8 cellular contexts compared by ENCODE assay signal in the genomic region with DNA sequence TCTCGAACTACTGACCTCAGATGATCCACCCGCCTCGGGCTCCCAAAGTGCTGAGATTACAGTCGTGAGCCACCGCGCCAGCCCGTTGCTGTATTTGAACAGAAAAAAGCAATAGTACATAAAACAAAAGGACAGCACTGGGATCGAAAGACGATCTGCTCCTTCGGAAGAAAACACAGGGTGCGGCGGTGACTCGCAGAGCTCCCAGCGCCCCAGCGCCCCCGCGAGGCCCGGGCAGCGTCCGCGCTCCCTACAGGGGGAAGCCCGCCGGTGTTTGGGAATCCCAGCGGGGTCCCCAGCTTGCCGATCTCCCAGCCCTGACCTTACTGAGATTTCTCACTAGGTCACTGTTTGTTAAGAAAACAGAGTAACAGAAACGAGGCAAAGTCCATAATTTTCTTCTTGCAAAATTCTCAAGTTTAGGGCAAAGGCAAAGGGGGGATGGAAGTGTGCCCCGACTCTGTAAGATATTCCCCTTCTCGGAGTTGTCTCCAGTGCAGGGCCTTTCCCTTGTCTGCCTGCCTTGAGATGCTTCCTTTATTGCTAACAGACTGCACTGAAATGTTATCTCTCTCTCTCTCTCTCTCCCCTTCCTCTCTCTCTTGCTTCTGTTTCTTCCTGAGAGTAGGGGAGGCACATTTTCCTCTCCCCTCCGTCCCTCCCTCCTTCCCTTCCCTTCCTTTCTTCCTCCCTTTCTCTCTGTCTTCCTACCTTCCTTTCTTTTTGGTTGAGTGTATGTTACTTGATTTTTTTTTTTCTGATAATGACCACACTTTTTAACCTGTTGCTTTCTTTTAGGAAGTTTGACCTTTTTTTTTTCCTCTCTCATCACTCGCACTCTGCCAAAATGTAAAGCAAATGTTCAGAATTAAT.
DNase-seq lines count a peak whose midpoint lies in the region; ATAC-seq, FAIRE-seq and TF ChIP-seq lines count a peak whose summit lies in the region.

No MANE protein-coding gene starts in this region.

- H3K27ac ChIP-seq in osteoblast (ENCODE audit: low read depth, low read length): peak overlapping the region; percentile 51

- in situ Hi-C loops in GM13977 (cut with MboI; ENCODE audit: low pct_unique_long_range_greater_than_20kb, low sequenced_read_pairs, unreplicated experiment): no loop called here

- no peaks in the 10 kb centered on the region for H3K79me2 ChIP-seq in osteoblast (ENCODE audit: insufficient read depth, low read length)

- DNase-seq in GM13977 (ENCODE audit: low spot score) (peak; percentile 77), HPDE6-E6E7 (ENCODE audit: extremely low spot score) (peak; percentile 27), frontal cortex (ENCODE audit: low spot score in 2 of 2) (peak; percentile 38 to 47), osteoblast (ENCODE audit: insufficient read length, low spot score, missing footprints) (peak; percentile 96), RKO (ENCODE audit: low spot score) (no peak), NCI-H1417 treated with DMSO at 0.1 percent for 48 hours (lab: John Stamatoyannopoulos, UW) (no peak)
- no peak for DNase-seq in activated T-cell treated with anti-CD3 and anti-CD28 coated beads, Interleukin-2, amount 50 U/mL, for 4 hours

- no peaks in the 10 kb centered on the region for H3K27me3 ChIP-seq in osteoblast (ENCODE audit: insufficient read depth, low read length)

- H3K36me3 Mint-ChIP-seq in activated T-cell treated with anti-CD3 and anti-CD28 coated beads, Interleukin-2, amount 50 U/mL, for 4 hours (ENCODE audit: insufficient read depth): no peaks in the 10 kb centered on the region

- peak; percentile 66 to 69 for ATAC-seq in activated T-cell treated with anti-CD3 and anti-CD28 coated beads, Interleukin-2, amount 50 U/mL, for 4 hours
- no peak for ATAC-seq in HG02938 (IDR thresholded peaks at IDR 0.05; ENCODE audit: unreplicated experiment)

- peaks cover 63% of the 10 kb centered on the region for H3K27me3 Mint-ChIP-seq in activated T-cell treated with anti-CD3 and anti-CD28 coated beads, Interleukin-2, amount 50 U/mL, for 4 hours (ENCODE audit: low read depth)

- H3K4me3 Mint-ChIP-seq in activated T-cell treated with anti-CD3 and anti-CD28 coated beads, Interleukin-2, amount 50 U/mL, for 4 hours: peak overlapping the region; percentile 45

- no peaks in the 10 kb centered on the region for H3K36me3 ChIP-seq in osteoblast (ENCODE audit: insufficient read depth, low read length)

- H3K4me1 ChIP-seq in osteoblast (ENCODE audit: insufficient read depth, low read length): peaks cover 25% of the 10 kb centered on the region

- H2AFZ ChIP-seq in osteoblast (ENCODE audit: low read length): peak overlapping the region; percentile 91

- H3K9me3 ChIP-seq in osteoblast (ENCODE audit: low read depth, low read length): no peaks in the 10 kb centered on the region

- H3K4me3 ChIP-seq in osteoblast (ENCODE audit: insufficient read depth, low read length): peak overlapping the region; percentile 72

- H4K20me1 ChIP-seq in osteoblast (ENCODE audit: insufficient read depth, low read length): no peaks in the 10 kb centered on the region

- FAIRE-seq in frontal cortex (lab: Jason Lieb, UNC): no peak

- peak overlapping the region; percentile 85 for H3K4me2 ChIP-seq in osteoblast (ENCODE audit: insufficient read depth, low read length)

- no peaks in the 10 kb centered on the region for H3K9me3 Mint-ChIP-seq in activated T-cell treated with anti-CD3 and anti-CD28 coated beads, Interleukin-2, amount 50 U/mL, for 4 hours

- TF ChIP-seq CTCF in GM13977 (IDR thresholded peaks at IDR 0.05; ENCODE audit: extremely low read depth, insufficient read depth, missing control alignments) (peak; percentile 62), osteoblast (IDR thresholded peaks at IDR 0.05; ENCODE audit: extremely low read depth, low read depth, low read length) (peak; percentile 71)

- peaks cover 9% of the 10 kb centered on the region for H3K4me1 Mint-ChIP-seq in activated T-cell treated with anti-CD3 and anti-CD28 coated beads, Interleukin-2, amount 50 U/mL, for 4 hours (ENCODE audit: low read depth)

Comparison
In these comparisons a context has a peak if more than half of its experiments do, and no peak if none do; other contexts are left out.
1. DNase-seq: peak in GM13977 (single experiment), HPDE6-E6E7 (single experiment), frontal cortex (2 of 2) and osteoblast (single experiment); none in activated T-cell treated with anti-CD3 and anti-CD28 coated beads, Interleukin-2, amount 50 U/mL, for 4 hours (single experiment), RKO (single experiment) and NCI-H1417 treated with DMSO at 0.1 percent for 48 hours (single experiment).